ENCODE assay signal across 23 cellular contexts in the genomic region with DNA sequence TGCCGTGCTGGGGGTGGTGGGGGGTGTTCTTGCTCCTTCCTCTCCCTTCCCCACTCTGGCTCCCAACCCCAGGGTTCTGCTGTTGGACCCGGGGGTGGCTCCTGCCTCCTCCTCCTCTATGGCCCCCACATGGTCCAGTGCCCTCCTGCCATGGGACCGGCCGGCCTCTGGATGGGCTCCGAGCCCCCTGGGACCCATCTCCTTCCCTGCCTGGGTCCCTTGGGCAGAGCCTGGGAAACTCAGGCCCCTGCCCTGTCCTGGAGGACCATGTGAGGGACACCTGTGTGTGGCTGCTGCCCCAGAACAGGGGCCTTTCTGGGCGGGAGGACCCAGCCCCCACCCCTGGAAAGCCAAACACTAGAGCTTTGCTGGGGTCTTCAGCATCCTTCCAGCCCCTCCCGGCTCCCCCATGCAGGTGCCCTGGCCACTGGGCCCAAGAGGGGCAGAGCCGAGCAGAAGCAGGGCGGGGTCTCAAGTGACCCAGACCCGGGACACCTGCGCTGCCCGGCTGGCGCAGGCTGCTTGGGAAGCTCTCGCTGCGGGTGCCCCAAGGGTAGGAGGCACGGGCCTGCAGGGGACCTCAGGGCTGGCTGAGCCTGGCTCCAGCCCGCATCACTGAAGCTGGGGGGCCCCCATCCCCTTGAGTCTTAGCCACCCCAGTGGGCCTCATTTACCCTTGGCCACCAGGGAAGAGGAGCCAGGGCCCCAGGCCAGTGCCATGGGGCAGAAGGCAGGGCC. TPM values are rescaled to one million over a fixed set of nuclear protein-coding genes. Genes with fewer than 3 reads are reported as not detected.
A peak's percentile ranks its signal among the peaks of the same experiment; 100 is the strongest.
DNase-seq lines count a peak whose midpoint lies in the region; ATAC-seq, FAIRE-seq and TF ChIP-seq lines count a peak whose summit lies in the region.
"Had no signal": no experiment of that assay in that cellular context is flagged by ENCODE, and none has a peak within 500 bp of the region (broad histone marks: within the 10 kb centered on the region; RNA-seq: fewer than 3 reads in every experiment).

No MANE protein-coding gene starts in this region.

- TF ChIP-seq EP300 in H1 (IDR thresholded peaks at IDR 0.05; ENCODE audit: borderline replicate concordance in 1 of 2, low read depth in 2 of 2, low read length in 2 of 2), result no peak
- TF ChIP-seq EP300 in stomach (IDR thresholded peaks at IDR 0.05), result no peak

- H3K4me1 ChIP-seq in BLaER1, result peaks cover 89% of the 10 kb centered on the region
- peaks cover 37% of the 10 kb centered on the region for H3K4me1 ChIP-seq in CD8-positive, alpha-beta T cell (ENCODE audit: insufficient read depth, low read length)
- H3K4me1 ChIP-seq in H1 (replicated peaks in 1 of 4; ENCODE audit: control insufficient read depth in 3 of 4, insufficient read depth in 4 of 4, low read length in 3 of 4), result peaks cover 0 to 14% (median 6%) of the 10 kb centered on the region in 4 experiments; a peak in 5 of 7 replicates
- H3K4me1 ChIP-seq in stomach, result peaks cover 55 to 72% (median 66%) of the 10 kb centered on the region in 4 donors
- H3K4me1 ChIP-seq in lower lobe of right lung, result peaks cover 56% of the 10 kb centered on the region
- H3K4me1 ChIP-seq: foreskin keratinocyte had no signal

- H4K8ac ChIP-seq in H1 (ENCODE audit: extremely low read depth, insufficient read depth, low read length), result no peak overlapping the region

- TF ChIP-seq CTCF in CD8-positive, alpha-beta T cell (IDR thresholded peaks at IDR 0.05), result no peak
- TF ChIP-seq CTCF in H1 (IDR thresholded peaks at IDR 0.05; ENCODE audit: control extremely low read depth in 1 of 3, insufficient read depth in 1 of 3, low read depth in 1 of 3, low read length in 3 of 3) (no peak), stomach (IDR thresholded peaks at IDR 0.05) (no peak), lower lobe of right lung (IDR thresholded peaks at IDR 0.05) (no peak)

- H3K56ac ChIP-seq in H1 (replicated peaks; ENCODE audit: insufficient read length, low read depth, low read length), result no peak overlapping the region

- H3K79me1 ChIP-seq in H1 (ENCODE audit: low read depth, low read length), result peaks cover 2% of the 10 kb centered on the region; the same call in 1 of the 2 replicates

- no peak overlapping the region for H3K4me3 ChIP-seq in BLaER1
- no peak overlapping the region for H3K4me3 ChIP-seq in CD8-positive, alpha-beta T cell (ENCODE audit: low read depth, low read length)
- H3K4me3 ChIP-seq in H1 (ENCODE audit: extremely low read depth in 1 of 4, insufficient read depth in 2 of 4, low read depth in 3 of 4, low read length in 4 of 4), result no peak overlapping the region
- no peak overlapping the region for H3K4me3 ChIP-seq in stomach
- no peak overlapping the region for H3K4me3 ChIP-seq in lower lobe of right lung

- no peak overlapping the region for H3K14ac ChIP-seq in H1 (ENCODE audit: insufficient read length)

- no peak for DNase-seq in CD8-positive, alpha-beta T cell
- no peak for DNase-seq in H1 (ENCODE audit: low read depth in 1 of 2, low spot score in 2 of 2)
- DNase-seq in stomach, result no peak
- DNase-seq in DMS79 (lab: John Stamatoyannopoulos, UW), result no peak
- DNase-seq in lower lobe of right lung, result no peak
- DNase-seq in GM03348 (ENCODE audit: low spot score), result no peak
- DNase-seq: activated naive CD4-positive, alpha-beta T cell treated with anti-CD3 and anti-CD28 coated beads for 36 hours; DMS53; foreskin keratinocyte; HCEC 1CT; NCI-H1105 treated with DMSO at 0.1 percent for 48 hours; NCI-H2029; NCI-H526; NK-92 treated with Interleukin-12 subunit alpha and Interleukin-12 subunit beta, amount 100 ng/mL, for 24 hours; SIG-M5; SW 1271; T1000; trophoblast cell had no signal

- no peak overlapping the region for H3K23ac ChIP-seq in H1 (ENCODE audit: insufficient read length)

- H2BK5ac ChIP-seq in H1 (ENCODE audit: low read depth, low read length), result no peak overlapping the region

- peak overlapping the region; percentile 50; the same call in 1 of the 2 replicates for H2BK12ac ChIP-seq in H1 (ENCODE audit: low read depth, low read length)

- no peak overlapping the region for H4K5ac ChIP-seq in H1 (ENCODE audit: insufficient read length, low read depth, low read length)

- no peak overlapping the region for H3K9ac ChIP-seq in BLaER1
- H3K9ac ChIP-seq in H1 (replicated peaks in 1 of 4; ENCODE audit: extremely low read depth in 1 of 4, low read depth in 3 of 4, low read length in 3 of 4), result 0 out of 7 replicates have a peak overlapping the region, but pooled peaks of 1 of the 4 experiments have one; percentile 8

- ATAC-seq in CD8-positive, alpha-beta T cell, result no peak
- ATAC-seq in lower lobe of right lung, result no peak
- ATAC-seq: foreskin keratinocyte had no signal

- intact Hi-C loops in CD8-positive, alpha-beta T cell (cut with DNase I, micrococcal nuclease), result loop anchor here in 1 of 2 experiments (5.0 kb wide), 1 partner anchor 145 kb away; a partner anchor contains a TSS
- intact Hi-C loops in stomach (cut with DNase I; ENCODE audit: low total_unique reads) (loop anchor here (5.0 kb wide), 1 partner anchor 185 kb away; no protein-coding TSS in a partner anchor), lower lobe of right lung (cut with DNase I) (loop anchor here (5.0 kb wide), 1 partner anchor 185 kb away; no protein-coding TSS in a partner anchor)

- no peaks in the 10 kb centered on the region for H3K36me3 ChIP-seq in BLaER1
- H3K36me3 ChIP-seq in CD8-positive, alpha-beta T cell (ENCODE audit: insufficient read depth, low read length), result no peaks in the 10 kb centered on the region
- H3K36me3 ChIP-seq in H1 (ENCODE audit: control insufficient read depth in 2 of 4, insufficient read depth in 4 of 4, low read length in 3 of 4), result peaks cover 0 to 3% (median 1%) of the 10 kb centered on the region in 4 experiments; a peak in 3 of 8 replicates
- H3K36me3 ChIP-seq in stomach, result no peaks in the 10 kb centered on the region
- no peaks in the 10 kb centered on the region for H3K36me3 ChIP-seq in lower lobe of right lung

- 0 out of 2 replicates have a peak overlapping the region, but pooled peaks have one; percentile 43 for H2AK5ac ChIP-seq in H1 (ENCODE audit: low read depth, low read length)

- peaks cover 0 to 16% of the 10 kb centered on the region in 2 experiments; a peak in 1 of 4 replicates for H3K79me2 ChIP-seq in H1 (ENCODE audit: control insufficient read depth in 1 of 2, insufficient read depth in 2 of 2, low read length in 2 of 2)

- H2AFZ ChIP-seq in H1 (ENCODE audit: low read length), result no peak overlapping the region

- CTCF ChIA-PET in CD8-positive, alpha-beta T cell (lab: Charles Lee), result interaction anchor here (0.7 to 12.6 kb wide), 5 partner anchors 33 to 187 kb away, joined by 3 to 332 read pairs (median 4); a partner anchor contains a TSS
- CTCF ChIA-PET in H1 (lab: Charles Lee; ENCODE audit: partially characterized antibody), result interaction anchor here (0.9 to 14.1 kb wide), 8 partner anchors 12 to 186 kb away, joined by 3 to 154 read pairs (median 6); no protein-coding TSS in a partner anchor

- no peak overlapping the region for H3K27ac ChIP-seq in BLaER1
- no peak overlapping the region for H3K27ac ChIP-seq in CD8-positive, alpha-beta T cell (ENCODE audit: low read depth, low read length)
- H3K27ac ChIP-seq in H1 (ENCODE audit: low read depth, low read length), result no peak overlapping the region
- H3K27ac ChIP-seq in stomach, result peak overlapping the region; percentile 31 to 98 (median 43)
- no peak overlapping the region for H3K27ac ChIP-seq in lower lobe of right lung
- H3K27ac ChIP-seq: foreskin keratinocyte, neutrophil had no signal

- H3K4me1 Mint-ChIP-seq in CD8-positive, alpha-beta T cell (ENCODE audit: low read depth), result peaks cover 22% of the 10 kb centered on the region

- no peak overlapping the region for H3K4me3 Mint-ChIP-seq in CD8-positive, alpha-beta T cell
- H3K4me3 Mint-ChIP-seq: stimulated activated naive CD8-positive, alpha-beta T cell treated with anti-CD3 and anti-CD28 coated beads, Interleukin-15, Interleukin-2, amounts not matched to agents 100 ng/mL and 50 ng/mL, for 24 hours had no signal

- H3K9me3 ChIP-seq in BLaER1 (no peaks in the 10 kb centered on the region), H1 (ENCODE audit: insufficient read depth in 2 of 2, low read depth in 1 of 2, low read length in 1 of 2) (no peaks in the 10 kb centered on the region), stomach (no peaks in the 10 kb centered on the region), lower lobe of right lung (no peaks in the 10 kb centered on the region)
- H3K9me3 ChIP-seq in CD8-positive, alpha-beta T cell (ENCODE audit: low read length), result no peaks in the 10 kb centered on the region
- H3K9me3 ChIP-seq: neutrophil had no signal

- H2BK20ac ChIP-seq in H1 (ENCODE audit: low read length), result no peak overlapping the region

- H3K23me2 ChIP-seq in H1 (ENCODE audit: low read depth, low read length), result peaks cover 1% of the 10 kb centered on the region; the same call in 1 of the 2 replicates

- H3K36me3 Mint-ChIP-seq in CD8-positive, alpha-beta T cell, result no peaks in the 10 kb centered on the region

- H3K27ac Mint-ChIP-seq in CD8-positive, alpha-beta T cell, result peak overlapping the region; percentile 37
- H3K27ac Mint-ChIP-seq: progenitor cell of endocrine pancreas had no signal

- no peak overlapping the region for H3K4ac ChIP-seq in H1 (replicated peaks; ENCODE audit: insufficient read length, low read depth, low read length)

- no peak overlapping the region for H2BK15ac ChIP-seq in H1 (ENCODE audit: low read length)

- no peak for TF ChIP-seq RAD21 in H1 (IDR thresholded peaks at IDR 0.05 in 1 of 2, conservative IDR thresholded peaks at IDR 0.05 in 1 of 2; ENCODE audit: low read depth in 2 of 2, low read length in 2 of 2)

- 93% methylated on average over 16 of the region's 17 CpGs; no CpG with 5 or more reads in 1 of the 2 experiments for WGBS in H1 (ENCODE audit: extremely low coverage in 1 of 2, insufficient coverage in 1 of 2, insufficient read length in 1 of 2, insufficient replicate concordance in 2 of 2, low coverage in 1 of 2, low lambda C conversion rate in 2 of 2, missing lambda C conversion rate in 1 of 2), 2 experiments
- 81 to 100% (median 89%) methylated on average over 2 to 17 of the region's 17 CpGs for WGBS in stomach, 5 donors

- H3K27me3 ChIP-seq in BLaER1 (no peaks in the 10 kb centered on the region), H1 (replicated peaks in 1 of 4; ENCODE audit: control insufficient read depth in 3 of 4, extremely low read depth in 1 of 4, insufficient read depth in 3 of 4, low read length in 3 of 4) (no peaks in the 10 kb centered on the region), stomach (no peaks in the 10 kb centered on the region), lower lobe of right lung (ENCODE audit: low read depth) (no peaks in the 10 kb centered on the region)
- no peaks in the 10 kb centered on the region for H3K27me3 ChIP-seq in CD8-positive, alpha-beta T cell (ENCODE audit: insufficient read depth, low read length)
- H3K27me3 ChIP-seq: foreskin keratinocyte had no signal

- H3K4me2 ChIP-seq in BLaER1 (peak overlapping the region; percentile 97), H1 (ENCODE audit: insufficient read depth in 1 of 2, low read depth in 2 of 2, low read length in 2 of 2) (no peak overlapping the region)

- H4K20me1 ChIP-seq in BLaER1, result peaks cover 18% of the 10 kb centered on the region
- H4K20me1 ChIP-seq in H1 (replicated peaks in 1 of 2; ENCODE audit: control insufficient read depth in 1 of 2, insufficient read depth in 2 of 2, low read length in 2 of 2), result peaks cover 0 to 3% of the 10 kb centered on the region in 2 experiments

- H3K18ac ChIP-seq in H1 (ENCODE audit: extremely low read depth, low read length), result no peak overlapping the region

- no peaks in the 10 kb centered on the region for H3K27me3 Mint-ChIP-seq in CD8-positive, alpha-beta T cell (ENCODE audit: low read depth)
- H3K27me3 Mint-ChIP-seq: progenitor cell of endocrine pancreas; stimulated activated naive CD8-positive, alpha-beta T cell treated with anti-CD3 and anti-CD28 coated beads, Interleukin-15, Interleukin-2, amounts not matched to agents 100 ng/mL and 50 ng/mL, for 24 hours had no signal

- H4K91ac ChIP-seq in H1 (replicated peaks; ENCODE audit: insufficient read length, low read length), result no peak overlapping the region

- no peak for TF ChIP-seq POLR2A in H1 (IDR thresholded peaks at IDR 0.05; ENCODE audit: control extremely low read depth in 1 of 2, low read depth in 2 of 2, low read length in 2 of 2)
- no peak for TF ChIP-seq POLR2A in stomach (IDR thresholded peaks at IDR 0.05)

- no peak overlapping the region for H2BK120ac ChIP-seq in H1 (replicated peaks; ENCODE audit: low read depth, low read length)

- POLR2A ChIA-PET in CD8-positive, alpha-beta T cell (lab: Charles Lee), result interaction anchor here (0.9 to 2.3 kb wide), 2 partner anchors 35 to 194 kb away, joined by 3 to 15 read pairs; a partner anchor contains a TSS
- POLR2A ChIA-PET in H1 (lab: Charles Lee; ENCODE audit: partially characterized antibody), result no interaction called here

- FAIRE-seq in H1 (lab: Jason Lieb, UNC), result no peak
- FAIRE-seq: G401.6 had no signal

- no peaks in the 10 kb centered on the region for H3K9me3 Mint-ChIP-seq in CD8-positive, alpha-beta T cell
- H3K9me3 Mint-ChIP-seq: activated naive CD4-positive, alpha-beta T cell treated with anti-CD3 and anti-CD28 coated beads for 36 hours; stimulated activated naive CD8-positive, alpha-beta T cell treated with anti-CD3 and anti-CD28 coated beads, Interleukin-15, Interleukin-2, amounts not matched to agents 100 ng/mL and 50 ng/mL, for 24 hours had no signal

RNA-seq across cellular contexts. Expression of a gene that starts 2.5 kb away (rescaled TPM):
- 10 to 100 TPM; 53.6 to 61.1 TPM for total RNA-seq in CD8-positive, alpha-beta T cell
- 99.8 and 103 TPM in 2 replicates for total RNA-seq in H1 (2021; fragmentation: NEBNext Ultra II Directional; extraction: Animal tissue kit (Norgen Biotek cat#: 25700))
- polyA plus RNA-seq in H1 (2011; rRNA removed), result 58.4 and 106 TPM in 2 replicates
- 49.4 TPM for polyA plus RNA-seq in H1 (2011; cell fraction: cytosol; rRNA removed)
- 69.8 TPM for polyA plus RNA-seq in H1 (2011; cell fraction: nucleus; rRNA removed)
- 51.1 to 69.6 TPM (median 60.7 TPM) in 4 replicates for polyA plus RNA-seq in H1 (2012, experiment 1 of 2)
- polyA plus RNA-seq in H1 (2012, experiment 2 of 2), result 65.5 TPM
- 95.7 TPM for polyA plus RNA-seq in H1 (2013, experiment 1 of 2)
- polyA plus RNA-seq in H1 (2013, experiment 2 of 2), result 90.2 TPM
- 5.5 and 6.4 TPM in 2 replicates for polyA minus RNA-seq in H1 (2011; rRNA and poly(A)+ RNA removed)
- polyA minus RNA-seq in H1 (2011; cell fraction: cytosol; rRNA and poly(A)+ RNA removed), result 32.8 TPM
- polyA minus RNA-seq in H1 (2011; cell fraction: nucleus; rRNA and poly(A)+ RNA removed), result 18.1 TPM
- total RNA-seq in stomach, result 100 to 1,000 TPM in 1 of 5 donors, 10 to 100 TPM in 3, 1 to 10 TPM in 1; 8.2 to 170 (median 25.8) TPM
- 100 to 1,000 TPM in 2 of 3 donors, 10 to 100 TPM in 1; 91.3 to 120 (median 101) TPM for polyA plus RNA-seq in stomach
- 50.9 TPM for total RNA-seq in lower lobe of right lung

RNA-seq across cellular contexts. Expression of a gene that starts 31.0 kb away (rescaled TPM):
- 100 to 1,000 TPM; 361 to 383 TPM for total RNA-seq in CD8-positive, alpha-beta T cell
- total RNA-seq in H1 (2021; fragmentation: NEBNext Ultra II Directional; extraction: Animal tissue kit (Norgen Biotek cat#: 25700)), result 80.2 and 87.6 TPM in 2 replicates
- polyA plus RNA-seq in H1 (2011; rRNA removed), result 8.3 and 14.5 TPM in 2 replicates
- polyA plus RNA-seq in H1 (2011; cell fraction: cytosol; rRNA removed), result 8.6 TPM
- 19.2 TPM for polyA plus RNA-seq in H1 (2011; cell fraction: nucleus; rRNA removed)
- polyA plus RNA-seq in H1 (2012, experiment 1 of 2), result 24.8 to 35.9 TPM (median 32.3 TPM) in 4 replicates
- 36.5 TPM for polyA plus RNA-seq in H1 (2012, experiment 2 of 2)
- polyA plus RNA-seq in H1 (2013, experiment 1 of 2), result 40.2 TPM
- polyA plus RNA-seq in H1 (2013, experiment 2 of 2), result 39.7 TPM
- 6.3 and 7.3 TPM in 2 replicates for polyA minus RNA-seq in H1 (2011; rRNA and poly(A)+ RNA removed)
- polyA minus RNA-seq in H1 (2011; cell fraction: cytosol; rRNA and poly(A)+ RNA removed), result 30.0 TPM
- 27.1 TPM for polyA minus RNA-seq in H1 (2011; cell fraction: nucleus; rRNA and poly(A)+ RNA removed)
- total RNA-seq in stomach, result 10 to 100 TPM; 18.7 to 84.0 (median 32.7) TPM
- polyA plus RNA-seq in stomach, result 10 to 100 TPM in 2 of 3 donors, 1 to 10 TPM in 1; 7.4 to 14.8 (median 13.9) TPM
- 90.0 TPM for total RNA-seq in lower lobe of right lung

Comparison
In these comparisons a context has a peak if more than half of its experiments do, and no peak if none do; other contexts are left out.
1. H3K27ac ChIP-seq: peak in stomach (5 of 5); none in BLaER1 (single experiment), CD8-positive, alpha-beta T cell (single experiment), H1 (single experiment) and lower lobe of right lung (single experiment).